ENCODE assay signal across 1 cellular context in genomic region chr5:52800394-52801213, GRCh38.
TF ChIP-seq lines count a peak whose summit lies in the region.

No MANE protein-coding gene starts in this region.

TF ChIP-seq in HepG2, 621 proteins besides CTCF, POLR2A, EP300 and RAD21 (continued from another document and continues in another):
- peak; percentile 29; the same call in 1 of the 2 replicates for TF ChIP-seq CENPT (CRISPR knock-in tag; IDR thresholded peaks at IDR 0.05; ENCODE audit: low read depth)
- TF ChIP-seq ZNF724P (CRISPR knock-in tag; IDR thresholded peaks at IDR 0.05; ENCODE audit: borderline replicate concordance) = peak; percentile 11; the same call in 1 of the 2 replicates
- no peak for TF ChIP-seq ZNF766 (CRISPR knock-in tag; IDR thresholded peaks at IDR 0.05; ENCODE audit: borderline replicate concordance)
- TF ChIP-seq SALL1 (CRISPR knock-in tag; IDR thresholded peaks at IDR 0.05) = peak; percentile 59; the same call in 1 of the 2 replicates
- TF ChIP-seq POGK (CRISPR knock-in tag; conservative IDR thresholded peaks at IDR 0.05) = 0 out of 2 replicates have a peak, but pooled peaks have one; percentile 74
- TF ChIP-seq TAF1 (CRISPR knock-in tag; IDR thresholded peaks at IDR 0.05) = peak; percentile 18; the same call in 1 of the 2 replicates
- 0 out of 2 replicates have a peak, but pooled peaks have one; percentile 39 for TF ChIP-seq DNMT1 (CRISPR knock-in tag; IDR thresholded peaks at IDR 0.05)
- 0 out of 2 replicates have a peak, but pooled peaks have one; percentile 38 for TF ChIP-seq ZNF343 (CRISPR knock-in tag; IDR thresholded peaks at IDR 0.05)
- 0 out of 2 replicates have a peak, but pooled peaks have one; percentile 18 for TF ChIP-seq PRMT3 (CRISPR knock-in tag; IDR thresholded peaks at IDR 0.05; ENCODE audit: borderline replicate concordance, low read depth)
- 0 out of 2 replicates have a peak, but pooled peaks have one; percentile 80 for TF ChIP-seq ZBTB4 (CRISPR knock-in tag; IDR thresholded peaks at IDR 0.05; ENCODE audit: borderline replicate concordance)
- peak; percentile 83 for TF ChIP-seq ZFX (CRISPR knock-in tag; IDR thresholded peaks at IDR 0.05; ENCODE audit: low read depth)
- TF ChIP-seq ZNF10 (CRISPR knock-in tag; IDR thresholded peaks at IDR 0.05; ENCODE audit: borderline replicate concordance, low read depth) = no peak
- no peak for TF ChIP-seq U2AF1 (optimal IDR thresholded peaks at IDR 0.05; ENCODE audit: low read depth, low read length)
- peak; percentile 70; the same call in 1 of the 2 replicates for TF ChIP-seq THAP9 (CRISPR knock-in tag; IDR thresholded peaks at IDR 0.05; ENCODE audit: borderline replicate concordance)
- TF ChIP-seq SPEN (CRISPR knock-in tag; IDR thresholded peaks at IDR 0.05; ENCODE audit: low read depth) = 0 out of 2 replicates have a peak, but pooled peaks have one; percentile 18
- no peak; the same call in 1 of the 2 replicates for TF ChIP-seq TOPORS (CRISPR knock-in tag; IDR thresholded peaks at IDR 0.05)
- peak; percentile 41; the same call in 1 of the 2 replicates for TF ChIP-seq REPIN1 (CRISPR knock-in tag; IDR thresholded peaks at IDR 0.05; ENCODE audit: borderline replicate concordance, low read depth)
- TF ChIP-seq ZBTB34 (CRISPR knock-in tag; IDR thresholded peaks at IDR 0.05) = no peak
- peak; percentile 95; the same call in 1 of the 2 replicates for TF ChIP-seq NFE2L1 (CRISPR knock-in tag; IDR thresholded peaks at IDR 0.05; ENCODE audit: borderline replicate concordance)
- TF ChIP-seq ZFY (CRISPR knock-in tag; IDR thresholded peaks at IDR 0.05) = peak; percentile 88
- peak; percentile 76 for TF ChIP-seq ZNF280D (CRISPR knock-in tag; IDR thresholded peaks at IDR 0.05)
- TF ChIP-seq IRF2 (CRISPR knock-in tag; IDR thresholded peaks at IDR 0.05) = 0 out of 2 replicates have a peak, but pooled peaks have one; percentile 8
- TF ChIP-seq ZFP91 (CRISPR knock-in tag; IDR thresholded peaks at IDR 0.05; ENCODE audit: borderline replicate concordance) = peak; percentile 71; the same call in 1 of the 2 replicates
- peak; percentile 61; the same call in 1 of the 2 replicates for TF ChIP-seq ZNF784 (CRISPR knock-in tag; IDR thresholded peaks at IDR 0.05; ENCODE audit: borderline replicate concordance)
- TF ChIP-seq ZNF503 (CRISPR knock-in tag; IDR thresholded peaks at IDR 0.05) = no peak
- peak; percentile 27 for TF ChIP-seq KLF13 (CRISPR knock-in tag; IDR thresholded peaks at IDR 0.05)
- no peak; the same call in 1 of the 2 replicates for TF ChIP-seq ZNF350 (CRISPR knock-in tag; IDR thresholded peaks at IDR 0.05; ENCODE audit: borderline replicate concordance, low read depth)
- peak; percentile 36; the same call in 1 of the 2 replicates for TF ChIP-seq FOXP4 (CRISPR knock-in tag; IDR thresholded peaks at IDR 0.05)
- peak; percentile 61; the same call in 1 of the 2 replicates for TF ChIP-seq FOSL2 (CRISPR knock-in tag; IDR thresholded peaks at IDR 0.05)
- no peak for TF ChIP-seq ZNF572 (CRISPR knock-in tag; IDR thresholded peaks at IDR 0.05)
- TF ChIP-seq ESRRA (CRISPR knock-in tag; IDR thresholded peaks at IDR 0.05; ENCODE audit: low read depth) = 0 out of 2 replicates have a peak, but pooled peaks have one; percentile 7
- TF ChIP-seq GLI4 (CRISPR knock-in tag; IDR thresholded peaks at IDR 0.05; ENCODE audit: borderline replicate concordance) = peak; percentile 88; the same call in 1 of the 2 replicates
- 0 out of 2 replicates have a peak, but pooled peaks have one; percentile 16 for TF ChIP-seq SOX5 (CRISPR knock-in tag; IDR thresholded peaks at IDR 0.05; ENCODE audit: borderline replicate concordance)
